ENCODE assay signal across 14 cellular contexts in genomic region chr10:1487288-1487687, GRCh38.
DNase-seq lines count a peak whose midpoint lies in the region; ATAC-seq and TF ChIP-seq lines count a peak whose summit lies in the region.
"Had no signal": no experiment of that assay in that cellular context is flagged by ENCODE, and none has a peak within 500 bp of the region (broad histone marks: within the 10 kb centered on the region; RNA-seq: fewer than 3 reads in every experiment).

No MANE protein-coding gene starts in this region.

- H3K4me1 ChIP-seq in BLaER1 treated with 17β-estradiol and CSF1 and Interleukin-3, amounts not matched to agents 10 nM and 100 nM, result peaks cover 43 to 99% (median 96%) of the 10 kb centered on the region in 10 experiments
- peaks cover 84% of the 10 kb centered on the region for H3K4me1 ChIP-seq in DOHH2 (ENCODE audit: control insufficient read depth, low read length)
- peaks cover 54% of the 10 kb centered on the region for H3K4me1 ChIP-seq in OCI-LY7 (ENCODE audit: insufficient read depth, low read length, poor library complexity, severe bottlenecking)
- no peaks in the 10 kb centered on the region for H3K4me1 ChIP-seq in SJCRH30

- ATAC-seq in GM21723 (IDR thresholded peaks at IDR 0.05; ENCODE audit: unreplicated experiment), result no peak

- H3K36me3 Mint-ChIP-seq in osteocyte (ENCODE audit: unreplicated experiment), result no peaks in the 10 kb centered on the region
- H3K36me3 Mint-ChIP-seq: CD14-positive monocyte; CD4-positive, alpha-beta memory T cell had no signal

- H3K4me3 ChIP-seq in BLaER1 treated with 17β-estradiol and CSF1 and Interleukin-3, amounts not matched to agents 10 nM and 100 nM, result no peak overlapping the region
- H3K4me3 ChIP-seq in DOHH2 (ENCODE audit: low read length) (peak overlapping the region; percentile 66), OCI-LY7 (ENCODE audit: low read depth, low read length, poor library complexity, severe bottlenecking) (no peak overlapping the region), SJCRH30 (no peak overlapping the region)
- H3K4me3 ChIP-seq: GM23248 had no signal

- peaks cover 20% of the 10 kb centered on the region for H3K27me3 Mint-ChIP-seq in osteocyte (ENCODE audit: unreplicated experiment)

- TF ChIP-seq CTCF in DOHH2 (IDR thresholded peaks at IDR 0.05; ENCODE audit: low read depth, low read length, poor library complexity, severe bottlenecking) (no peak), OCI-LY7 (conservative IDR thresholded peaks at IDR 0.05; ENCODE audit: low read length) (no peak), osteocyte (IDR thresholded peaks at IDR 0.05) (no peak)

- peak overlapping the region in 5 of 11 experiments; percentile 5 to 82 (median 81); a peak in 8 of 22 replicates for H3K9ac ChIP-seq in BLaER1 treated with 17β-estradiol and CSF1 and Interleukin-3, amounts not matched to agents 10 nM and 100 nM
- H3K9ac ChIP-seq: GM23248 had no signal

- H3K9me3 Mint-ChIP-seq in osteocyte (ENCODE audit: unreplicated experiment), result no peaks in the 10 kb centered on the region
- H3K9me3 Mint-ChIP-seq: CD4-positive, alpha-beta memory T cell had no signal

- H3K4me2 ChIP-seq in BLaER1 treated with 17β-estradiol and CSF1 and Interleukin-3, amounts not matched to agents 10 nM and 100 nM, result peak overlapping the region in 9 of 11 experiments; percentile 13 to 94 (median 84); a peak in 18 of 22 replicates
- H3K4me2 ChIP-seq in DOHH2 (ENCODE audit: low read length), result peak overlapping the region; percentile 89
- peak overlapping the region; percentile 88; the same call in 1 of the 2 replicates for H3K4me2 ChIP-seq in OCI-LY7 (ENCODE audit: low read length)

- H3K4me1 Mint-ChIP-seq in osteocyte (ENCODE audit: unreplicated experiment), result no peaks in the 10 kb centered on the region
- H3K4me1 Mint-ChIP-seq: CD14-positive monocyte; CD4-positive, alpha-beta memory T cell had no signal

- peak overlapping the region in 8 of 11 experiments; percentile 80 to 96 (median 94); a peak in 16 of 22 replicates for H3K27ac ChIP-seq in BLaER1 treated with 17β-estradiol and CSF1 and Interleukin-3, amounts not matched to agents 10 nM and 100 nM
- H3K27ac ChIP-seq in DOHH2 (ENCODE audit: low read depth, low read length), result peak overlapping the region; percentile 98
- no peak overlapping the region for H3K27ac ChIP-seq in OCI-LY7 (ENCODE audit: low read depth, low read length, poor library complexity, severe bottlenecking)
- H3K27ac ChIP-seq in SJCRH30, result no peak overlapping the region
- H3K27ac ChIP-seq: GM23248 had no signal

- no TSS peak for BruUV-seq in OCI-LY7 (replicated peaks; lab: Mats Ljungman, UMichigan)

- H3F3A ChIP-seq in DOHH2 (ENCODE audit: control insufficient read depth, insufficient read depth), result peaks cover 36% of the 10 kb centered on the region

- intact Hi-C loops in OCI-LY7 (cut with micrococcal nuclease; ENCODE audit: unreplicated experiment), result no loop called here

- no peaks in the 10 kb centered on the region for H3K79me2 ChIP-seq in DOHH2 (ENCODE audit: control insufficient read depth, low read length)
- H3K79me2 ChIP-seq in OCI-LY7 (ENCODE audit: insufficient read depth, low read depth, low read length), result no peaks in the 10 kb centered on the region

- CTCF ChIA-PET in OCI-LY7 (lab: Charles Lee; ENCODE audit: unreplicated experiment), result interaction anchor here (0.6 kb wide), 1 partner anchor 426 kb away, joined by 3 read pairs; no protein-coding TSS in a partner anchor

- no peak overlapping the region for H3K27ac Mint-ChIP-seq in osteocyte (ENCODE audit: unreplicated experiment)
- H3K27ac Mint-ChIP-seq: CD14-positive monocyte; CD4-positive, alpha-beta memory T cell had no signal

- no peaks in the 10 kb centered on the region for H4K20me1 ChIP-seq in BLaER1 treated with 17β-estradiol and CSF1 and Interleukin-3, amounts not matched to agents 10 nM and 100 nM
- H4K20me1 ChIP-seq in DOHH2 (ENCODE audit: control insufficient read depth, insufficient read depth, low read depth, low read length) (no peaks in the 10 kb centered on the region), OCI-LY7 (ENCODE audit: insufficient read depth, low read length) (no peaks in the 10 kb centered on the region)

- H3K36me3 ChIP-seq in BLaER1 treated with 17β-estradiol and CSF1 and Interleukin-3, amounts not matched to agents 10 nM and 100 nM, result no peaks in the 10 kb centered on the region
- H3K36me3 ChIP-seq in DOHH2 (ENCODE audit: control insufficient read depth, low read length) (no peaks in the 10 kb centered on the region), OCI-LY7 (ENCODE audit: insufficient read depth, low read length) (no peaks in the 10 kb centered on the region), SJCRH30 (no peaks in the 10 kb centered on the region)

- no peaks in the 10 kb centered on the region for H3K9me2 ChIP-seq in DOHH2 (replicated peaks; ENCODE audit: control insufficient read depth, low read length)
- no peaks in the 10 kb centered on the region for H3K9me2 ChIP-seq in OCI-LY7 (ENCODE audit: insufficient read depth, low read length)

- no peak overlapping the region for H2AFZ ChIP-seq in OCI-LY7 (ENCODE audit: low read length)
- H2AFZ ChIP-seq: GM23248 had no signal

- POLR2A ChIA-PET in OCI-LY7 (lab: Charles Lee), result interaction anchor here (0.7 to 1.0 kb wide), 4 partner anchors 50 to 1158 kb away, joined by 3 read pairs; no protein-coding TSS in a partner anchor

- H3K27me3 ChIP-seq in BLaER1 treated with 17β-estradiol and CSF1 and Interleukin-3, amounts not matched to agents 10 nM and 100 nM, result peaks cover 0 to 5% (median 0%) of the 10 kb centered on the region in 11 experiments; a peak in 1 of 22 replicates
- H3K27me3 ChIP-seq in DOHH2 (ENCODE audit: control insufficient read depth, low read length), result no peaks in the 10 kb centered on the region
- H3K27me3 ChIP-seq in SJCRH30, result no peaks in the 10 kb centered on the region

- no peak overlapping the region for H3K4me3 Mint-ChIP-seq in osteocyte (ENCODE audit: unreplicated experiment)
- H3K4me3 Mint-ChIP-seq: CD14-positive monocyte; CD4-positive, alpha-beta memory T cell had no signal

- peaks cover 0 to 2% (median 0%) of the 10 kb centered on the region in 11 experiments; a peak in 4 of 22 replicates for H3K9me3 ChIP-seq in BLaER1 treated with 17β-estradiol and CSF1 and Interleukin-3, amounts not matched to agents 10 nM and 100 nM (replicated peaks in 1 of 11)
- H3K9me3 ChIP-seq in DOHH2 (ENCODE audit: control insufficient read depth, insufficient read depth, low read length) (no peaks in the 10 kb centered on the region), OCI-LY7 (ENCODE audit: low read length) (no peaks in the 10 kb centered on the region), SJCRH30 (replicated peaks) (no peaks in the 10 kb centered on the region)

- DNase-seq in OCI-LY7 (ENCODE audit: low spot score) (no peak), osteocyte (ENCODE audit: extremely low spot score, unreplicated experiment) (peak; percentile 60), SJCRH30 (no peak), superior temporal gyrus (ENCODE audit: extremely low spot score) (no peak)
- DNase-seq: CD4-positive, alpha-beta memory T cell; DMS153; GDM1; GM23248; HCEC 1CT; KG1 had no signal

Comparison
In these comparisons a context has a peak if more than half of its experiments do, and no peak if none do; other contexts are left out.
1. H3K27ac ChIP-seq: peak in BLaER1 treated with 17β-estradiol and CSF1 and Interleukin-3, amounts not matched to agents 10 nM and 100 nM (8 of 11) and DOHH2 (single experiment); none in OCI-LY7 (single experiment) and SJCRH30 (single experiment).
2. Peak in every context shown above with its lines, with median percentiles within 50 percentile points of each other: H3K4me2 ChIP-seq.